In the genomic region with DNA sequence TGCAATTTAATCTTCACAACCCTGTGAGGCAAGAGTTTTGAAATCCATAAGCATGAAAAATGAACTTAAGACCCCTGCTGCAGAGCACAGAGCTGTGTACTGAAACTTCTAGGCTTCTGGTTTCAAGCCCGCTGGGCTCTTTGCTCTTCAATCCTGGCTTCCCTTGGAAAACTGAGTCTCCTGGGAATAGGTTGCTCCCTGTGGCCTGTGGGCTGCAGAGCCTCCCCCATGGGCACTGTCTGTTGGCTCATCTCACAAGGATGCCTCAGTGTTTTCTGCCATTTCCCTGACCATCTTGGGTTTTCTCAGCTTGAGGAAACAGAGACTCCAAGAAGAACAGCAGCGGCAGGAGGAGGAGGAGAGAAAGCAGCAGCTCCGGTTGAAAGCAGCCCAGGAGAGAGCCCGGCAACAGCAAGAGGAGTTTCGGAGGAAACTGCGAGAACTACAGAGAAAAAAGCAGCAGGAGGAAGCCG, we compare ENCODE assay signal across 1 cellular context.
TF ChIP-seq lines count a peak whose summit lies in the region.

No MANE protein-coding gene starts in this region.

TF ChIP-seq in GM23338, 12 proteins besides CTCF, POLR2A, EP300 and RAD21 (continued from another document):
- TF ChIP-seq, protein P1, sequence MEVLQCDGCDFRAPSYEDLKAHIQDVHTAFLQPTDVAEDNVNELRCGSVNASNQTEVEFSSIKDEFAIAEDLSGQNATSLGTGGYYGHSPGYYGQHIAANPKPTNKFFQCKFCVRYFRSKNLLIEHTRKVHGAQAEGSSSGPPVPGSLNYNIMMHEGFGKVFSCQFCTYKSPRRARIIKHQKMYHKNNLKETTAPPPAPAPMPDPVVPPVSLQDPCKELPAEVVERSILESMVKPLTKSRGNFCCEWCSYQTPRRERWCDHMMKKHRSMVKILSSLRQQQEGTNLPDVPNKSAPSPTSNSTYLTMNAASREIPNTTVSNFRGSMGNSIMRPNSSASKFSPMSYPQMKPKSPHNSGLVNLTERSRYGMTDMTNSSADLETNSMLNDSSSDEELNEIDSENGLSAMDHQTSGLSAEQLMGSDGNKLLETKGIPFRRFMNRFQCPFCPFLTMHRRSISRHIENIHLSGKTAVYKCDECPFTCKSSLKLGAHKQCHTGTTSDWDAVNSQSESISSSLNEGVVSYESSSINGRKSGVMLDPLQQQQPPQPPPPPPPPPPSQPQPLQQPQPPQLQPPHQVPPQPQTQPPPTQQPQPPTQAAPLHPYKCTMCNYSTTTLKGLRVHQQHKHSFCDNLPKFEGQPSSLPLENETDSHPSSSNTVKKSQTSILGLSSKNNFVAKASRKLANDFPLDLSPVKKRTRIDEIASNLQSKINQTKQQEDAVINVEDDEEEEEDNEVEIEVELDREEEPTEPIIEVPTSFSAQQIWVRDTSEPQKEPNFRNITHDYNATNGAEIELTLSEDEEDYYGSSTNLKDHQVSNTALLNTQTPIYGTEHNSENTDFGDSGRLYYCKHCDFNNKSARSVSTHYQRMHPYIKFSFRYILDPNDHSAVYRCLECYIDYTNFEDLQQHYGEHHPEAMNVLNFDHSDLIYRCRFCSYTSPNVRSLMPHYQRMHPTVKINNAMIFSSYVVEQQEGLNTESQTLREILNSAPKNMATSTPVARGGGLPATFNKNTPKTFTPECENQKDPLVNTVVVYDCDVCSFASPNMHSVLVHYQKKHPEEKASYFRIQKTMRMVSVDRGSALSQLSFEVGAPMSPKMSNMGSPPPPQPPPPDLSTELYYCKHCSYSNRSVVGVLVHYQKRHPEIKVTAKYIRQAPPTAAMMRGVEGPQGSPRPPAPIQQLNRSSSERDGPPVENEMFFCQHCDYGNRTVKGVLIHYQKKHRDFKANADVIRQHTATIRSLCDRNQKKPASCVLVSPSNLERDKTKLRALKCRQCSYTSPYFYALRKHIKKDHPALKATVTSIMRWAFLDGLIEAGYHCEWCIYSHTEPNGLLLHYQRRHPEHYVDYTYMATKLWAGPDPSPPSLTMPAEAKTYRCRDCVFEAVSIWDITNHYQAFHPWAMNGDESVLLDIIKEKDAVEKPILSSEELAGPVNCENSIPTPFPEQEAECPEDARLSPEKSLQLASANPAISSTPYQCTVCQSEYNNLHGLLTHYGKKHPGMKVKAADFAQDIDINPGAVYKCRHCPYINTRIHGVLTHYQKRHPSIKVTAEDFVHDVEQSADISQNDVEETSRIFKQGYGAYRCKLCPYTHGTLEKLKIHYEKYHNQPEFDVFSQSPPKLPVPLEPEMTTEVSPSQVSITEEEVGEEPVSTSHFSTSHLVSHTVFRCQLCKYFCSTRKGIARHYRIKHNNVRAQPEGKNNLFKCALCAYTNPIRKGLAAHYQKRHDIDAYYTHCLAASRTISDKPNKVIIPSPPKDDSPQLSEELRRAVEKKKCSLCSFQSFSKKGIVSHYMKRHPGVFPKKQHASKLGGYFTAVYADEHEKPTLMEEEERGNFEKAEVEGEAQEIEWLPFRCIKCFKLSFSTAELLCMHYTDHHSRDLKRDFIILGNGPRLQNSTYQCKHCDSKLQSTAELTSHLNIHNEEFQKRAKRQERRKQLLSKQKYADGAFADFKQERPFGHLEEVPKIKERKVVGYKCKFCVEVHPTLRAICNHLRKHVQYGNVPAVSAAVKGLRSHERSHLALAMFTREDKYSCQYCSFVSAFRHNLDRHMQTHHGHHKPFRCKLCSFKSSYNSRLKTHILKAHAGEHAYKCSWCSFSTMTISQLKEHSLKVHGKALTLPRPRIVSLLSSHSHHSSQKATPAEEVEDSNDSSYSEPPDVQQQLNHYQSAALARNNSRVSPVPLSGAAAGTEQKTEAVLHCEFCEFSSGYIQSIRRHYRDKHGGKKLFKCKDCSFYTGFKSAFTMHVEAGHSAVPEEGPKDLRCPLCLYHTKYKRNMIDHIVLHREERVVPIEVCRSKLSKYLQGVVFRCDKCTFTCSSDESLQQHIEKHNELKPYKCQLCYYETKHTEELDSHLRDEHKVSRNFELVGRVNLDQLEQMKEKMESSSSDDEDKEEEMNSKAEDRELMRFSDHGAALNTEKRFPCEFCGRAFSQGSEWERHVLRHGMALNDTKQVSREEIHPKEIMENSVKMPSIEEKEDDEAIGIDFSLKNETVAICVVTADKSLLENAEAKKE (CRISPR knock-in tag; IDR thresholded peaks at IDR 0.05), result no peak
- TF ChIP-seq JUNB (IDR thresholded peaks at IDR 0.05; ENCODE audit: unreplicated experiment) (no peak), CREB1 (CRISPR knock-in tag; IDR thresholded peaks at IDR 0.05; ENCODE audit: low read depth) (no peak), STAT1 (IDR thresholded peaks at IDR 0.05; ENCODE audit: unreplicated experiment) (no peak)
